In the genomic region with DNA sequence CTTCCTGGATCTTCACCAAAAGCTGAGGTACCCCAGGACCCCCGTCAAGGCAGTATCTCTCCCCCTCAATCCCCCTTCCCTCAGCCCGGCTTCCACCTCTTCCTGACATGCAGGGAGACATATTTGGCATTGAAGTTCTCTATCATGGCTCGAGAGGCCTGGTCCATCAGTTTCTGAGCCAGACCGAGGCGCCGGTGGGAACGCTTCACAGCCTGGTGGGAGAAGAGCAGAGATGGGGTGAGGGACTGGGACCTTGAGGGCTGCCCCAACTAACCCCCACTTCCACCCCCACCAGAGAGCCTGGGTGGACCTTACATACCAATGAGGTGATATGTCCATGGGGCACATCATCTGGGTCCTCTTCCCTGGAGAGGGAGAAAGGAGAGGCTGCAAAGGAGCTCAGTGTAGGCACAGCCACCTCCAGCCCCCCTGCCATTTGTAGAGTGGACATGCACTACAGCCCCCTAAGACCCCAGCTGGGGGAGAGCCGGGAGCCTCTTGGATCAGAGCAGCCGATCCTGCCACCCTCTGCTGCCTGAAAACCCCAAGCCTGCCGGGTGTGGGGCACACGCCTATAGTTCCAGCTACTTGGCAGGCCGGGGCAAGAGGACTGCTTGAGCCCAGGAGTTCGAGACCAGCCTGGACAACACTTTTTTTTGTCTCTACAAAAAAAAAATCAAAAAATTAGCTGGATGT, we compare ENCODE assay signal across 20 cellular contexts. TPM values are rescaled to one million over a fixed set of nuclear protein-coding genes. Genes with fewer than 3 reads are reported as not detected.
"Had no signal": no experiment of that assay in that cellular context is flagged by ENCODE, and none has a peak within 500 bp of the region (broad histone marks: within the 10 kb centered on the region; RNA-seq: fewer than 3 reads in every experiment).

No MANE protein-coding gene starts in this region.

- H3K36me3 ChIP-seq: ovary had no signal

- H3K27ac Mint-ChIP-seq: activated naive CD4-positive, alpha-beta T cell treated with anti-CD3 and anti-CD28 coated beads for 36 hours; activated T-helper 2 cell treated with anti-CD3 and anti-CD28 coated beads, Interferon-gamma antibody, Interleukin-2, Interleukin-4, amounts not matched to agents 10 μg/mL and 5 μg/mL and 100 μg/mL, durations not matched to agents 14 hours and 24 hours and 36 hours had no signal

- H3K27me3 ChIP-seq: esophagus squamous epithelium, ovary had no signal

- DNase-seq: activated CD4-positive, alpha-beta T cell treated with anti-CD3 and anti-CD28 coated beads, Interleukin-2, amount 10 ng/mL, durations not matched to agents 7 days and 5 days; activated naive CD4-positive, alpha-beta T cell treated with anti-CD3 and anti-CD28 coated beads for 36 hours; activated T-cell treated with anti-CD3 and anti-CD28 coated beads for 4 hours; effector CD8-positive, alpha-beta T cell; esophagus squamous epithelium; immature natural killer cell; left ventricle myocardium superior; mucosa of descending colon; naive B cell; psoas muscle; right cardiac atrium; stimulated activated CD4-positive, alpha-beta T cell treated with anti-CD3 and anti-CD28 coated beads, Interleukin-15, amount 100 ng/mL, for 24 hours; stimulated activated CD4-positive, alpha-beta T cell treated with anti-CD3 and anti-CD28 coated beads, Interleukin-2, amount 100 ng/mL, for 48 hours; T-helper 9 cell had no signal

- ATAC-seq: left ventricle myocardium superior, mucosa of descending colon, psoas muscle, right cardiac atrium had no signal

- H3K9me3 ChIP-seq: esophagus squamous epithelium, mucosa of descending colon, ovary, psoas muscle had no signal

- H3K4me3 Mint-ChIP-seq: activated CD4-positive, alpha-beta T cell treated with anti-CD3 and anti-CD28 coated beads, Interleukin-2, amount 10 ng/mL, durations not matched to agents 7 days and 5 days; activated naive CD4-positive, alpha-beta T cell treated with anti-CD3 and anti-CD28 coated beads for 36 hours had no signal

- H3K27ac ChIP-seq: esophagus squamous epithelium, ovary, psoas muscle, SK-N-MC, skin epidermis had no signal

- H3K27me3 Mint-ChIP-seq: activated CD4-positive, alpha-beta T cell treated with anti-CD3 and anti-CD28 coated beads, Interleukin-2, amount 10 ng/mL, durations not matched to agents 7 days and 5 days; naive B cell had no signal

- H3K4me3 ChIP-seq: esophagus squamous epithelium, mucosa of descending colon, ovary, psoas muscle, SK-N-MC, skin epidermis had no signal

- H3K9me3 Mint-ChIP-seq: activated CD4-positive, alpha-beta T cell treated with anti-CD3 and anti-CD28 coated beads, Interleukin-2, amount 10 ng/mL, durations not matched to agents 7 days and 5 days; activated naive CD4-positive, alpha-beta T cell treated with anti-CD3 and anti-CD28 coated beads for 36 hours; activated T-helper 2 cell treated with anti-CD3 and anti-CD28 coated beads, Interferon-gamma antibody, Interleukin-2, Interleukin-4, amounts not matched to agents 10 μg/mL and 5 μg/mL and 100 μg/mL, durations not matched to agents 14 hours and 24 hours and 36 hours; immature natural killer cell had no signal

RNA-seq across cellular contexts. Expression of a gene that starts 27.9 kb away (rescaled TPM):
- total RNA-seq: activated CD4-positive, alpha-beta T cell treated with anti-CD3 and anti-CD28 coated beads, Interleukin-2, amount 10 ng/mL, durations not matched to agents 7 days and 5 days; activated naive CD4-positive, alpha-beta T cell treated with anti-CD3 and anti-CD28 coated beads for 36 hours; activated T-helper 2 cell treated with anti-CD3 and anti-CD28 coated beads, Interferon-gamma antibody, Interleukin-2, Interleukin-4, amounts not matched to agents 10 μg/mL and 5 μg/mL and 100 μg/mL, durations not matched to agents 14 hours and 24 hours and 36 hours; cerebellum; endothelial cell of umbilical vein had no signal
- polyA plus RNA-seq: endothelial cell of umbilical vein, immature natural killer cell had no signal
